ENCODE assay signal across 19 cellular contexts in the genomic region with DNA sequence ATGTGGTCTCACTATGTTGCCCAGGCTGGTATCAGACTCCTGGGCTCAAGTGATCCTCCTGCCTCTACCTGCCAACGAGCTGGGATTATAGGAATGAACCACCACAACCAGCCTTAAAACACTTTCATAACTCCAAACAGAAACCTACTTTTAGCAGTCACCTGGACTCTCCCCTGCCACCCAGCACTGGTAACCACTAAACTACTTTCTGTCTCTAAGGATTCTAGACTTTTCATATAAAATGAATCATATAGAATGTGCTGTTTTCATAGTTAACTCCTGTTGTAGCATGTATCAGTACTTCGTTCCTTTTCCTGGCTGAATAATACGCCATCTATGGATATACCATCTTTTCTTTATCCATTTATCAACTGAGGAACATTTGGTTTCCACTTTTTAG. TPM values are rescaled to one million over a fixed set of nuclear protein-coding genes. Genes with fewer than 3 reads are reported as not detected.
DNase-seq lines count a peak whose midpoint lies in the region; ATAC-seq and TF ChIP-seq lines count a peak whose summit lies in the region.
"Had no signal": no experiment of that assay in that cellular context is flagged by ENCODE, and none has a peak within 500 bp of the region (broad histone marks: within the 10 kb centered on the region; RNA-seq: fewer than 3 reads in every experiment).

No MANE protein-coding gene starts in this region.

- H3K27me3 ChIP-seq in SJSA1 (replicated peaks) (no peaks in the 10 kb centered on the region), brain microvascular endothelial cell (replicated peaks) (no peaks in the 10 kb centered on the region)

- DNase-seq in activated naive CD4-positive, alpha-beta T cell treated with anti-CD3 and anti-CD28 coated beads, Interleukin-2, amount 50 U/mL, for 72 hours (ENCODE audit: low spot score in 2 of 2), result no peak
- no peak for DNase-seq in activated naive CD4-positive, alpha-beta T cell treated with anti-CD3 and anti-CD28 coated beads, Interleukin-2, amount 50 U/mL, for 16 hours
- DNase-seq in SJSA1 (ENCODE audit: low read depth in 1 of 2, low spot score in 2 of 2) (no peak), AML-193 (lab: John Stamatoyannopoulos, UW) (no peak), SKM-1 (lab: John Stamatoyannopoulos, UW; ENCODE audit: unreplicated experiment) (no peak), brain microvascular endothelial cell (no peak)
- DNase-seq in effector memory CD8-positive, alpha-beta T cell, result no peak
- DNase-seq: DMS 273 treated with DMSO at 0.1 percent for 48 hours, GDM1, MM.1S, NCI-H1092 treated with DMSO at 0.1 percent for 48 hours, NCI-H2227 treated with DMSO at 0.1 percent for 48 hours, NCI-H524, PC-9 had no signal

- H3K4me1 Mint-ChIP-seq in effector memory CD8-positive, alpha-beta T cell (ENCODE audit: low read depth in 2 of 2), result peaks cover 13 to 14% of the 10 kb centered on the region in 2 donors
- H3K4me1 Mint-ChIP-seq: B cell, IgD-negative memory B cell had no signal

- ATAC-seq in activated naive CD4-positive, alpha-beta T cell treated with anti-CD3 and anti-CD28 coated beads, Interleukin-2, amount 50 U/mL, for 72 hours, result peak; percentile 54 to 60
- ATAC-seq in effector memory CD8-positive, alpha-beta T cell (replicated peaks), result no peak

- peaks cover 9% of the 10 kb centered on the region for H3K4me1 ChIP-seq in SJSA1 (replicated peaks)
- H3K4me1 ChIP-seq: HAP-1 had no signal

- H3K4me3 Mint-ChIP-seq in effector memory CD8-positive, alpha-beta T cell, result no peak overlapping the region
- H3K4me3 Mint-ChIP-seq: B cell had no signal

- H3K27ac ChIP-seq in SJSA1 (0 out of 2 replicates have a peak overlapping the region, but pooled peaks have one; percentile 29), brain microvascular endothelial cell (no peak overlapping the region)
- H3K27ac ChIP-seq: HL-60, PC-9 had no signal

- in situ Hi-C loops in brain microvascular endothelial cell (cut with HindIII; ENCODE audit: low pct_ligation_motif_present, low sequenced_read_pairs), result no loop called here

- H3K27ac Mint-ChIP-seq in activated naive CD4-positive, alpha-beta T cell treated with anti-CD3 and anti-CD28 coated beads, Interleukin-2, amount 50 U/mL, for 72 hours, result peak overlapping the region in 1 of 2 donors; percentile 42
- H3K27ac Mint-ChIP-seq in effector memory CD8-positive, alpha-beta T cell, result peak overlapping the region; percentile 68 to 75
- H3K27ac Mint-ChIP-seq: B cell had no signal

- H3K4me3 ChIP-seq in SJSA1 (no peak overlapping the region), brain microvascular endothelial cell (ENCODE audit: low read depth, low read length) (no peak overlapping the region)
- H3K4me3 ChIP-seq: GM12878, HAP-1, PC-9 had no signal

- no peaks in the 10 kb centered on the region for H3K9me3 Mint-ChIP-seq in activated naive CD4-positive, alpha-beta T cell treated with anti-CD3 and anti-CD28 coated beads, Interleukin-2, amount 50 U/mL, for 72 hours
- no peaks in the 10 kb centered on the region for H3K9me3 Mint-ChIP-seq in effector memory CD8-positive, alpha-beta T cell
- H3K9me3 Mint-ChIP-seq: IgD-negative memory B cell had no signal

- no peaks in the 10 kb centered on the region for H3K27me3 Mint-ChIP-seq in effector memory CD8-positive, alpha-beta T cell
- H3K27me3 Mint-ChIP-seq: B cell, IgD-negative memory B cell had no signal

- TF ChIP-seq CTCF in brain microvascular endothelial cell (IDR thresholded peaks at IDR 0.05; ENCODE audit: low read depth, low read length, missing control alignments), result no peak

- peaks cover 0 to 23% of the 10 kb centered on the region in 2 donors for H3K36me3 Mint-ChIP-seq in activated naive CD4-positive, alpha-beta T cell treated with anti-CD3 and anti-CD28 coated beads, Interleukin-2, amount 50 U/mL, for 72 hours
- H3K36me3 Mint-ChIP-seq in effector memory CD8-positive, alpha-beta T cell (ENCODE audit: insufficient read depth), result peaks cover 40% of the 10 kb centered on the region

- peaks cover 47% of the 10 kb centered on the region for H3K36me3 ChIP-seq in SJSA1
- peaks cover 12% of the 10 kb centered on the region for H3K36me3 ChIP-seq in brain microvascular endothelial cell (replicated peaks)

- no peaks in the 10 kb centered on the region for H3K9me3 ChIP-seq in SJSA1 (replicated peaks)
- H3K9me3 ChIP-seq: HAP-1 had no signal

RNA-seq across cellular contexts. Expression of gene PISD, which starts 29.4 kb away (rescaled TPM):
- 10 to 100 TPM; 36.8 to 41.9 TPM for total RNA-seq in activated naive CD4-positive, alpha-beta T cell treated with anti-CD3 and anti-CD28 coated beads, Interleukin-2, amount 50 U/mL, for 72 hours
- 22.4 and 33.1 TPM in 2 replicates for total RNA-seq in SJSA1 (2014; rRNA removed; shearing (Covaris generic))

RNA-seq across cellular contexts. Expression of gene PRR14L, which starts 58.5 kb away (rescaled TPM):
- total RNA-seq in activated naive CD4-positive, alpha-beta T cell treated with anti-CD3 and anti-CD28 coated beads, Interleukin-2, amount 50 U/mL, for 72 hours, result 10 to 100 TPM; 50.3 to 57.4 TPM
- total RNA-seq in SJSA1 (2014; rRNA removed; shearing (Covaris generic)), result 14.2 and 20.8 TPM in 2 replicates
